8 cellular contexts compared by ENCODE assay signal in the genomic region with DNA sequence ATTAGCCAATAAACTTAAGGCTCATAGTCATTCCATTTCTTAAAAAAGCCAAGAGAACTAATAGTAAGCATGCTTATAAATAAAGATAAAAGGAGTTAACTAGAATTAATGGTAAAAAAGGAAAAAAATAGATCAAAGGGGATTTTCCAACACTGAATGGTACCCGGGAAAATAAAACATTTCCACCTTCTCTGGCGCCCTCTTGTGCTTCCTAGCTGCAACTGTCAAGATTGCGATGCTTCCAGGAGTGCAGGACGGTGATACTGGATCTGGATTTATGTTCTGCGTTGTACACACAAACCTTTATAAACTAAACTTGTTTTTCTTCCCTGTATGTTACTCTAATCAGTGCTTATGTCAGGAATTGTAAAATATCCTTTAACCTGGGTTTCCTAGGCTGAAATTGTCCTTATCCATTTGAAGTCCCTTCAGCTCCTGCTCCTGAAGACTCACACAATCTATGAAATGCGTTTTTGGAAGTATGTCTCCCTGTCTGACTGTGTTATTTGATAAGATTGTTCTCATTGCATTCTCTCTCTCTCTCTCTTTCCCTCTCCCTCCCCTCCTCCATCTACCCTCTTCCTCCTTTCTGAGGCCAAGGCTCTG. TPM values are rescaled to one million over a fixed set of nuclear protein-coding genes. Genes with fewer than 3 reads are reported as not detected.
DNase-seq lines count a peak whose midpoint lies in the region; ATAC-seq and TF ChIP-seq lines count a peak whose summit lies in the region.

No MANE protein-coding gene starts in this region.

- no peaks in the 10 kb centered on the region for H4K20me1 ChIP-seq in Karpas-422 (ENCODE audit: insufficient read depth, low read depth, low read length)

- H3K9ac ChIP-seq in Karpas-422 (ENCODE audit: low read length), result no peak overlapping the region

- no peak overlapping the region for H3K4me3 Mint-ChIP-seq in osteocyte (ENCODE audit: unreplicated experiment)

- no peaks in the 10 kb centered on the region for H3K79me2 ChIP-seq in Karpas-422 (ENCODE audit: low read length)

- H3K27me3 Mint-ChIP-seq in osteocyte (ENCODE audit: unreplicated experiment), result peaks cover 49% of the 10 kb centered on the region

- DNase-seq in Ammon's horn (ENCODE audit: low spot score) (peak; percentile 72), Karpas-422 (peak; percentile 59), SKM-1 (lab: John Stamatoyannopoulos, UW; ENCODE audit: unreplicated experiment) (peak; percentile 50), fibroblast of peridontal ligament (ENCODE audit: extremely low read depth) (peak; percentile 59), osteocyte (ENCODE audit: extremely low spot score, unreplicated experiment) (no peak)

- peaks cover 2% of the 10 kb centered on the region for H3K4me1 Mint-ChIP-seq in osteocyte (ENCODE audit: unreplicated experiment)

- no peaks in the 10 kb centered on the region for H3K36me3 Mint-ChIP-seq in osteocyte (ENCODE audit: unreplicated experiment)

- H3K36me3 ChIP-seq in Karpas-422 (ENCODE audit: insufficient read depth, low read length), result no peaks in the 10 kb centered on the region

- H3K9me3 Mint-ChIP-seq in osteocyte (ENCODE audit: unreplicated experiment), result no peaks in the 10 kb centered on the region

- no peak overlapping the region for H3K27ac Mint-ChIP-seq in osteocyte (ENCODE audit: unreplicated experiment)

- no peak overlapping the region for H3K4me3 ChIP-seq in Karpas-422 (ENCODE audit: low read length)

- no peak overlapping the region for H3K27ac ChIP-seq in Karpas-422 (ENCODE audit: low read length)

- ATAC-seq in activated CD4-positive, CD25-positive, alpha-beta regulatory T cell treated with anti-CD3 and anti-CD28 coated beads, Interleukin-2, amount 50 U/mL, for 24 hours, result no peak
- no peak for ATAC-seq in HG02571 (IDR thresholded peaks at IDR 0.05; ENCODE audit: unreplicated experiment)

- no peaks in the 10 kb centered on the region for H3K9me3 ChIP-seq in Karpas-422 (ENCODE audit: low read length)

- H3K9me2 ChIP-seq in Karpas-422 (replicated peaks; ENCODE audit: insufficient read depth, low read length), result no peaks in the 10 kb centered on the region

- no peak overlapping the region for H3K4me2 ChIP-seq in Karpas-422 (ENCODE audit: low read depth, low read length, poor library complexity, severe bottlenecking)

- no peak overlapping the region for H2AFZ ChIP-seq in Karpas-422 (ENCODE audit: low read length)

- no peaks in the 10 kb centered on the region for H3K4me1 ChIP-seq in Karpas-422 (ENCODE audit: low read length)

- peak; percentile 84 for TF ChIP-seq CTCF in GM12872 (IDR thresholded peaks at IDR 0.05; ENCODE audit: insufficient read depth, low read depth, low read length)
- TF ChIP-seq CTCF in osteocyte (IDR thresholded peaks at IDR 0.05), result peak; percentile 87

- no peaks in the 10 kb centered on the region for H3K27me3 ChIP-seq in Karpas-422 (ENCODE audit: low read length)

RNA-seq across cellular contexts. Expression of a gene that starts 9.6 kb away (rescaled TPM):
- total RNA-seq in Karpas-422 (2014; rRNA removed; shearing (Covaris generic); ENCODE audit: low replicate concordance), result 58.0 and 78.3 TPM in 2 replicates
- 19.9 and 24.2 TPM in 2 replicates for total RNA-seq in osteocyte

RNA-seq across cellular contexts. Expression of a gene that starts 33.6 kb away (rescaled TPM):
- 37.7 and 39.6 TPM in 2 replicates for total RNA-seq in Karpas-422 (2014; rRNA removed; shearing (Covaris generic); ENCODE audit: low replicate concordance)
- total RNA-seq in osteocyte, result 17.7 and 18.9 TPM in 2 replicates
